7 cellular contexts compared by ENCODE assay signal in the genomic region with DNA sequence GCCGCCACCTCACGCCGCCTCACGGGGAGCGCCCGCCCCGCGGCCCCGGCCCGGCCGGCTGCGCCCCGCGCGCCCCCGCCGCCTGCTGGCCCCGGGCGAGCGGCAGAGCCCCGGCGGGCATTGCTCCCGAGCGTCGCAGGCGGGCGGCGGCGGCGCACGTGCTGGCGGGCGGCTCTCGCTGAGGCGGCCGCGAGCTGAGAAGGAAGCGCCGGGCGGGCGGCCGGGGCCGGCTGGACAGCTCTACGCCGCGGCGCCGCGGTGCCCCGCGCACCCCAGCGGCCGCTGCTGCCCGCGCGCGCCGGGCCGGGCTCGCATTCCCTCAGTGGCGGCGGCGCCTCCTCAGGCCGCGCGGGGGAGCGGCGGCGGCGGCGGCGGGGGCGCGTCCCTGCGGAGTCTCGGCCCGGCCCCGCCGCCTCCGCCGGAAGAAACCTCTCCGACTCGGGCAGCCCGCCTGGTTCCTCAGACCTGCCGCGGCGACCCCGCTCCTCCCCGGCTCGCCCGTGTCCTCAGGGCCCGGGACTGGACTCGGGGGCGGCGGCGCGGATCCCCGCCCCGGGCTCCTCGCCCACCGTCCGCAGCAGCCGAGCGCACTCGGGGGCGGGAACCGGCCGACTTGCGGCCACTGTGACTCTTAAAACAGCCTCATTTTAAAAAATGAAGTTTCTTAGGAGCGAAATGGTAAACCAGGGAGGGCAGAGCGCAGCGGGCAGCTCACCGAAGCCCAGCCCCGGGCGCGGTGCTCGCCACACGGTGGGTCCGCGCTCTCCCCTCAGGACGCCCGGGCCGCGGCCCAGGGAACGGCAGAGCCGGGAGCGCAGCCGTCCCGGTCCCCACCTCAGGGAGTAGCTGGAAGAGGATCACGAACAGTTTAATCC. TPM values are rescaled to one million over a fixed set of nuclear protein-coding genes. Genes with fewer than 3 reads are reported as not detected.
DNase-seq lines count a peak whose midpoint lies in the region; ATAC-seq and TF ChIP-seq lines count a peak whose summit lies in the region.

PITPNM2 (minus strand) TSS at position 287 of the 875 bp plus-strand sequence. CDS start 116,500 bp downstream, outside the sequence.

- no peaks in the 10 kb centered on the region for H3K79me2 ChIP-seq in OCI-LY3 (ENCODE audit: low read length)

- peaks cover 11% of the 10 kb centered on the region for H3K36me3 ChIP-seq in OCI-LY3 (replicated peaks; ENCODE audit: low read depth, low read length)
- peaks cover 0 to 4% (median 1%) of the 10 kb centered on the region in 4 donors for H3K36me3 ChIP-seq in esophagus muscularis mucosa
- H3K36me3 ChIP-seq in stomach smooth muscle (ENCODE audit: control insufficient read depth in 2 of 2, insufficient read depth in 2 of 2, low read length in 2 of 2): peaks cover 0 to 6% of the 10 kb centered on the region in 2 donors

- TF ChIP-seq CTCF in OCI-LY3 (IDR thresholded peaks at IDR 0.05; ENCODE audit: low read depth, low read length) (no peak), esophagus muscularis mucosa (IDR thresholded peaks at IDR 0.05) (peak; percentile 12 to 47 (median 47))

- 0% methylated on average over 13 of the region's 130 CpGs for WGBS in esophagus muscularis mucosa

- H3K9me3 Mint-ChIP-seq in activated T-cell treated with anti-CD3 and anti-CD28 coated beads, Interleukin-2, amount 50 U/mL, for 24 hours: no peaks in the 10 kb centered on the region

- H3K27me3 ChIP-seq in OCI-LY3 (ENCODE audit: low read depth, low read length) (0 out of 2 replicates have a peak, but pooled peaks cover 5% of the 10 kb centered on the region), esophagus muscularis mucosa (no peaks in the 10 kb centered on the region), stomach smooth muscle (ENCODE audit: control insufficient read depth in 1 of 2, insufficient read depth in 2 of 2, low read length in 2 of 2) (no peaks in the 10 kb centered on the region)

- H3K4me3 ChIP-seq in OCI-LY3 (ENCODE audit: low read length) (peak within 1 kb of the TSS; percentile 96), esophagus muscularis mucosa (peak within 1 kb of the TSS; percentile 68 to 88 (median 82)), stomach smooth muscle (ENCODE audit: low read length in 2 of 2) (peak within 1 kb of the TSS; percentile 81 to 82)

- H3K4me3 Mint-ChIP-seq in activated T-cell treated with anti-CD3 and anti-CD28 coated beads, Interleukin-2, amount 50 U/mL, for 24 hours: peak within 1 kb of the TSS; percentile 78

- no peak for TF ChIP-seq EP300 in esophagus muscularis mucosa (IDR thresholded peaks at IDR 0.05)

- peak within 1 kb of the TSS; percentile 65 for H3K9ac ChIP-seq in OCI-LY3 (ENCODE audit: low read length)
- peak within 1 kb of the TSS; percentile 71 to 86 for H3K9ac ChIP-seq in stomach smooth muscle (ENCODE audit: low read length in 2 of 2)

- H3K9me3 ChIP-seq in OCI-LY3 (ENCODE audit: insufficient read depth, low read length): no peaks in the 10 kb centered on the region
- H3K9me3 ChIP-seq in esophagus muscularis mucosa: no peaks in the 10 kb centered on the region
- no peaks in the 10 kb centered on the region for H3K9me3 ChIP-seq in stomach smooth muscle (ENCODE audit: control insufficient read depth in 2 of 2, low read length in 2 of 2)

- peak; percentile 46 for ATAC-seq in GM18520 (IDR thresholded peaks at IDR 0.05; ENCODE audit: unreplicated experiment)
- ATAC-seq in HG03097 (IDR thresholded peaks at IDR 0.05; ENCODE audit: low FRiP score, unreplicated experiment): peak; percentile 54

- intact Hi-C loops in esophagus muscularis mucosa (cut with DNase I): loop anchor here (1.0 to 10.0 kb wide), 3 partner anchors 81 to 176 kb away; partner anchors contain the start of genes MPHOSPH9, MTRFR and OGFOD2

- peaks cover 34% of the 10 kb centered on the region for H3K36me3 Mint-ChIP-seq in activated T-cell treated with anti-CD3 and anti-CD28 coated beads, Interleukin-2, amount 50 U/mL, for 24 hours (ENCODE audit: low read depth)

- peak; percentile 79 for DNase-seq in activated T-cell treated with anti-CD3 and anti-CD28 coated beads, Interleukin-2, amount 50 U/mL, for 24 hours
- DNase-seq in esophagus muscularis mucosa (ENCODE audit: extremely low spot score) (no peak), myocyte (ENCODE audit: low read depth) (peak; percentile 73)

- H3K27me3 Mint-ChIP-seq in activated T-cell treated with anti-CD3 and anti-CD28 coated beads, Interleukin-2, amount 50 U/mL, for 24 hours: no peaks in the 10 kb centered on the region

- no peak for TF ChIP-seq POLR2A in esophagus muscularis mucosa (IDR thresholded peaks at IDR 0.05; ENCODE audit: low read depth)

- peak within 1 kb of the TSS; percentile 94; the same call in 1 of the 2 replicates for H2AFZ ChIP-seq in OCI-LY3 (ENCODE audit: low read depth, low read length)

- peak within 1 kb of the TSS; percentile 98 for H3K4me2 ChIP-seq in OCI-LY3 (ENCODE audit: low read length)

- no peak within 1 kb of the TSS for H3K27ac ChIP-seq in OCI-LY3 (ENCODE audit: low read length)
- H3K27ac ChIP-seq in esophagus muscularis mucosa (replicated peaks in 1 of 4): peak within 1 kb of the TSS; percentile 86 to 94 (median 91)
- peak within 1 kb of the TSS; percentile 74 for H3K27ac ChIP-seq in stomach smooth muscle (ENCODE audit: low read length)

- H3K4me1 ChIP-seq in OCI-LY3 (ENCODE audit: low read length) (peaks cover 4% of the 10 kb centered on the region; the same call in 1 of the 2 replicates), esophagus muscularis mucosa (peaks cover 19 to 51% (median 34%) of the 10 kb centered on the region in 4 donors), stomach smooth muscle (ENCODE audit: control insufficient read depth, insufficient read depth, low read length) (peaks cover 28% of the 10 kb centered on the region)

- H3K4me1 Mint-ChIP-seq in activated T-cell treated with anti-CD3 and anti-CD28 coated beads, Interleukin-2, amount 50 U/mL, for 24 hours (ENCODE audit: low read depth): peaks cover 34% of the 10 kb centered on the region

- peak within 1 kb of the TSS; percentile 85 for H3K27ac Mint-ChIP-seq in activated T-cell treated with anti-CD3 and anti-CD28 coated beads, Interleukin-2, amount 50 U/mL, for 24 hours

- no peaks in the 10 kb centered on the region for H4K20me1 ChIP-seq in OCI-LY3 (ENCODE audit: insufficient read depth, low read length)

RNA-seq across cellular contexts. Expression of gene PITPNM2, which starts in this region (rescaled TPM):
- 10 to 100 TPM; 10.4 to 24.4 (median 13.3) TPM for total RNA-seq in esophagus muscularis mucosa
- total RNA-seq in myocyte: 2.4 and 7.2 TPM in 2 replicates
- polyA plus RNA-seq in myocyte (2012): 3.7 TPM
